Comparison of ENCODE assay signal across 1 cellular context in genomic region chr2:12202702-12203101, GRCh38.
TF ChIP-seq lines count a peak whose summit lies in the region.

No MANE protein-coding gene starts in this region.

TF ChIP-seq in K562, 482 proteins besides CTCF, POLR2A, EP300 and RAD21 (continued from another document):
- TF ChIP-seq KLF6 (CRISPR knock-in tag; IDR thresholded peaks at IDR 0.05; ENCODE audit: borderline replicate concordance) (no peak), GATA2 (CRISPR knock-in tag; IDR thresholded peaks at IDR 0.05) (no peak), MYNN (IDR thresholded peaks at IDR 0.05) (no peak), MYNN (CRISPR knock-in tag; IDR thresholded peaks at IDR 0.05) (no peak), PHF8 (IDR thresholded peaks at IDR 0.05; ENCODE audit: borderline replicate concordance, low read length) (no peak), ZBTB49 (CRISPR knock-in tag; IDR thresholded peaks at IDR 0.05; ENCODE audit: borderline replicate concordance) (no peak), MITF (IDR thresholded peaks at IDR 0.05) (no peak)
